In the genomic region with DNA sequence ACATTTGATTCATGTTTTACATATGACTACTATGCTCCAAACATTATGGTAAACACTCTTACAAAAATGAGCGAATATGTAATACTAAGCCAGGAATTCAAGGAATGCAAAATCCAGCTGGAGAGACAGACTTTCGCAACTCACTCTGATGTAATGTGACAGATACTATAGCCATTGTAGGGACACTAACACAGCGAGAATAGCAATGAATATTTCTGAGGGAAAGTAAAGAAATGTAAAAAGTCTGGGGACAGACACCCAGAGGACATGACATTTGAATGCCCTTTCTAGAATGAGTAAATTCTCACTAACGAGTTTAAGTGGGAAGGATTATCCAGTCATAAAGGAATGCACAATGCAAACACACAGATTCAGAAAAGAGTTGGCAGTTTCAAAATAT, we compare ENCODE assay signal across 13 cellular contexts.
DNase-seq lines count a peak whose midpoint lies in the region; ATAC-seq and TF ChIP-seq lines count a peak whose summit lies in the region.
"Had no signal": no experiment of that assay in that cellular context is flagged by ENCODE, and none has a peak within 500 bp of the region (broad histone marks: within the 10 kb centered on the region; RNA-seq: fewer than 3 reads in every experiment).

No MANE protein-coding gene starts in this region.

- no peak overlapping the region for H3K4me3 ChIP-seq in uterus
- H3K4me3 ChIP-seq: spleen, testis had no signal

- H3K4me3 Mint-ChIP-seq in T-cell = no peak overlapping the region
- H3K4me3 Mint-ChIP-seq: activated naive CD4-positive, alpha-beta T cell treated with anti-CD3 and anti-CD28 coated beads for 36 hours had no signal

- H3K27me3 ChIP-seq in uterus = no peaks in the 10 kb centered on the region
- H3K27me3 ChIP-seq: spleen, testis had no signal

- no peaks in the 10 kb centered on the region for H3K4me1 ChIP-seq in uterus
- H3K4me1 ChIP-seq: testis had no signal

- TF ChIP-seq CTCF in uterus (IDR thresholded peaks at IDR 0.05) = no peak

- H3K9me3 ChIP-seq in uterus = no peaks in the 10 kb centered on the region
- H3K9me3 ChIP-seq: testis had no signal

- H3K36me3 Mint-ChIP-seq in T-cell = no peaks in the 10 kb centered on the region

- H3K9me3 Mint-ChIP-seq in T-cell = peaks cover 13 to 24% (median 14%) of the 10 kb centered on the region in 3 donors

- intact Hi-C loops in left ventricle myocardium superior (cut with micrococcal nuclease) = no loop called here
- intact Hi-C loops in uterus (cut with DNase I; ENCODE audit: low total_unique reads) = no loop called here

- no peak overlapping the region for H3K27ac Mint-ChIP-seq in T-cell
- H3K27ac Mint-ChIP-seq: activated naive CD4-positive, alpha-beta T cell treated with anti-CD3 and anti-CD28 coated beads for 36 hours had no signal

- CTCF ChIA-PET in T-cell (lab: Charles Lee) = no interaction called here

- POLR2A ChIA-PET in T-cell (lab: Charles Lee) = no interaction called here

- H3K27me3 Mint-ChIP-seq in T-cell = no peaks in the 10 kb centered on the region

- H3K36me3 ChIP-seq in uterus = no peaks in the 10 kb centered on the region
- H3K36me3 ChIP-seq: spleen had no signal

- ATAC-seq in left ventricle myocardium superior (peak; percentile 58), T-cell (replicated peaks in 1 of 4) (no peak), HG02642 (IDR thresholded peaks at IDR 0.05; ENCODE audit: poor library complexity, unreplicated experiment) (no peak)

- H3K4me1 Mint-ChIP-seq in T-cell = no peaks in the 10 kb centered on the region

- DNase-seq in HS-27A (ENCODE audit: low read depth) (peak; percentile 98), amniotic epithelial cell (ENCODE audit: low read depth) (peak; percentile 90), left ventricle myocardium superior (no peak), stromal cell of bone marrow (ENCODE audit: low read depth) (peak; percentile 45), DMS153 treated with DMSO at 0.1 percent for 48 hours (lab: John Stamatoyannopoulos, UW; ENCODE audit: unreplicated experiment) (no peak), T-cell (no peak), uterus (no peak)
- DNase-seq: activated naive CD4-positive, alpha-beta T cell treated with anti-CD3 and anti-CD28 coated beads for 36 hours; hippocampal formation; spleen; T-helper 1 cell; testis had no signal

- no peak for TF ChIP-seq POLR2A in uterus (IDR thresholded peaks at IDR 0.05)

- peak overlapping the region in 1 of 2 donors; percentile 30 for H3K27ac ChIP-seq in uterus
- H3K27ac ChIP-seq: spleen, testis had no signal

Comparison
In these comparisons a context has a peak if more than half of its experiments do, and no peak if none do; other contexts are left out.
1. DNase-seq: peak in HS-27A (single experiment), amniotic epithelial cell (single experiment) and stromal cell of bone marrow (single experiment); none in left ventricle myocardium superior (single experiment), DMS153 treated with DMSO at 0.1 percent for 48 hours (single experiment), T-cell (0 of 34) and uterus (0 of 2).